Comparison of ENCODE assay signal across 32 cellular contexts in genomic region chr11:13480198-13480597, GRCh38. TPM values are rescaled to one million over a fixed set of nuclear protein-coding genes. Genes with fewer than 3 reads are reported as not detected.
DNase-seq lines count a peak whose midpoint lies in the region; ATAC-seq, FAIRE-seq and TF ChIP-seq lines count a peak whose summit lies in the region.
"Had no signal": no experiment of that assay in that cellular context is flagged by ENCODE, and none has a peak within 500 bp of the region (broad histone marks: within the 10 kb centered on the region; RNA-seq: fewer than 3 reads in every experiment).

No MANE protein-coding gene starts in this region.

- TF ChIP-seq CTCF in 22Rv1 (IDR thresholded peaks at IDR 0.05) (peak; percentile 43), colonic mucosa (IDR thresholded peaks at IDR 0.05) (no peak), ascending aorta (IDR thresholded peaks at IDR 0.05) (no peak), foreskin keratinocyte (conservative IDR thresholded peaks at IDR 0.05) (no peak), D721Med (IDR thresholded peaks at IDR 0.05; ENCODE audit: insufficient read depth, missing control alignments) (no peak)

- no peak for ATAC-seq in foreskin keratinocyte
- no peak for ATAC-seq in GM19324 (IDR thresholded peaks at IDR 0.05; ENCODE audit: low FRiP score, unreplicated experiment)
- ATAC-seq: activated CD4-positive, CD25-positive, alpha-beta regulatory T cell treated with anti-CD3 and anti-CD28 coated beads, Interleukin-2, amount 50 U/mL, for 24 hours; activated naive CD4-positive, alpha-beta T cell treated with anti-CD3 and anti-CD28 coated beads, Interleukin-2, amount 50 U/mL, for 72 hours; GM12878; heart left ventricle; right cardiac atrium had no signal

- DNase-seq in DMS53 (lab: John Stamatoyannopoulos, UW), result peak; percentile 77
- DNase-seq in NCI-H526 (lab: John Stamatoyannopoulos, UW), result peak; percentile 50 to 78
- DNase-seq in colonic mucosa, result peak; percentile 38
- no peak for DNase-seq in ascending aorta (ENCODE audit: low spot score in 2 of 2)
- DNase-seq in foreskin keratinocyte, result no peak
- no peak for DNase-seq in D721Med (ENCODE audit: insufficient read length, low spot score)
- DNase-seq: activated CD4-positive, alpha-beta memory T cell treated with anti-CD3 and anti-CD28 coated beads, Interleukin-2, amount 10 ng/mL, durations not matched to agents 7 days and 5 days; effector CD8-positive, alpha-beta T cell; EL; HFFc6; NCI-H1092 treated with DMSO at 0.1 percent for 48 hours; NCI-H2081 treated with DMSO at 0.1 percent for 48 hours; NCI-H524; right cardiac atrium; stimulated activated CD4-positive, alpha-beta T cell treated with anti-CD3 and anti-CD28 coated beads, Interleukin-2, amount 100 ng/mL, for 48 hours; trophoblast cell had no signal

- H3K27ac ChIP-seq in 22Rv1 (peak overlapping the region; percentile 79), colonic mucosa (no peak overlapping the region), ascending aorta (no peak overlapping the region), foreskin keratinocyte (no peak overlapping the region)
- H3K27ac ChIP-seq: BLaER1 treated with 17β-estradiol and CSF1 and Interleukin-3, amounts not matched to agents 10 nM and 100 nM; heart left ventricle had no signal

- H3K27me3 ChIP-seq in colonic mucosa (no peaks in the 10 kb centered on the region), ascending aorta (no peaks in the 10 kb centered on the region), foreskin keratinocyte (peaks cover 11% of the 10 kb centered on the region)
- H3K27me3 ChIP-seq: BLaER1 treated with 17β-estradiol and CSF1 and Interleukin-3, amounts not matched to agents 10 nM and 100 nM had no signal

- intact Hi-C loops in colonic mucosa (cut with DNase I), result no loop called here
- intact Hi-C loops in ascending aorta (cut with DNase I), result no loop called here

- no peak for FAIRE-seq in D721Med (lab: Jason Lieb, UNC)
- FAIRE-seq: bronchial epithelial cell, colon, GM12878 had no signal

- H3K4me3 ChIP-seq in colonic mucosa (no peak overlapping the region), ascending aorta (no peak overlapping the region)
- H3K4me3 ChIP-seq: BLaER1 treated with 17β-estradiol and CSF1 and Interleukin-3, amounts not matched to agents 10 nM and 100 nM; GM12878; heart left ventricle had no signal

- no peaks in the 10 kb centered on the region for H3K4me1 ChIP-seq in colonic mucosa
- no peaks in the 10 kb centered on the region for H3K4me1 ChIP-seq in ascending aorta
- no peaks in the 10 kb centered on the region for H3K4me1 ChIP-seq in foreskin keratinocyte
- H3K4me1 ChIP-seq: BLaER1 treated with 17β-estradiol and CSF1 and Interleukin-3, amounts not matched to agents 10 nM and 100 nM; heart left ventricle had no signal

- H3K36me3 ChIP-seq in colonic mucosa (no peaks in the 10 kb centered on the region), ascending aorta (no peaks in the 10 kb centered on the region)
- H3K36me3 ChIP-seq: BLaER1 treated with 17β-estradiol and CSF1 and Interleukin-3, amounts not matched to agents 10 nM and 100 nM; heart left ventricle had no signal

- no peaks in the 10 kb centered on the region for H3K9me3 ChIP-seq in colonic mucosa
- H3K9me3 ChIP-seq in ascending aorta, result no peaks in the 10 kb centered on the region

- H3K9ac ChIP-seq in colonic mucosa (ENCODE audit: low read depth in 2 of 2, low read length in 2 of 2), result no peak overlapping the region
- H3K9ac ChIP-seq: BLaER1 treated with 17β-estradiol and CSF1 and Interleukin-3, amounts not matched to agents 10 nM and 100 nM had no signal

RNA-seq across cellular contexts. Expression of gene PTH, which starts 15.6 kb away (rescaled TPM):
- not detected for total RNA-seq in colonic mucosa
- not detected for total RNA-seq in ascending aorta
- total RNA-seq in foreskin keratinocyte, result not detected in 2 replicates
- polyA plus RNA-seq in foreskin keratinocyte, result not detected in 2 replicates
- total RNA-seq: activated CD4-positive, alpha-beta memory T cell treated with anti-CD3 and anti-CD28 coated beads, Interleukin-2, amount 10 ng/mL, durations not matched to agents 7 days and 5 days; activated naive CD4-positive, alpha-beta T cell treated with anti-CD3 and anti-CD28 coated beads, Interleukin-2, amount 50 U/mL, for 72 hours; bronchial epithelial cell; epithelial cell of proximal tubule; fibroblast of villous mesenchyme; GM12878; heart left ventricle; HFFc6; kidney epithelial cell; lung microvascular endothelial cell; right cardiac atrium; RPMI7951; subcutaneous adipose tissue; T-helper 1 cell treated with Interleukin-12 subunit alpha and Interleukin-12 subunit beta and Interleukin-4 antibody, amounts not matched to agents 30 ng/mL and 1 ng/mL, for 36 hours had no signal
- polyA plus RNA-seq: GM12878, heart left ventricle, right cardiac atrium had no signal

RNA-seq across cellular contexts. Expression of gene BTBD10, which starts 17.2 kb away (rescaled TPM):
- total RNA-seq in colonic mucosa, result 10 to 100 TPM; 31.8 to 34.5 TPM
- 10.1 TPM for total RNA-seq in ascending aorta
- 65.3 and 66.1 TPM in 2 replicates for total RNA-seq in foreskin keratinocyte
- polyA plus RNA-seq in foreskin keratinocyte, result 27.4 and 31.9 TPM in 2 replicates

Comparison
In these comparisons a context has a peak if more than half of its experiments do, and no peak if none do; other contexts are left out.
1. DNase-seq: peak in DMS53 (single experiment), NCI-H526 (2 of 2) and colonic mucosa (single experiment); none in ascending aorta (0 of 2), foreskin keratinocyte (0 of 2) and D721Med (single experiment).